In genomic region chr1:19785660-19786059, GRCh38 we compare ENCODE assay signal across 27 cellular contexts. TPM values are rescaled to one million over a fixed set of nuclear protein-coding genes. Genes with fewer than 3 reads are reported as not detected.
"Had no signal": no experiment of that assay in that cellular context is flagged by ENCODE, and none has a peak within 500 bp of the region (broad histone marks: within the 10 kb centered on the region; RNA-seq: fewer than 3 reads in every experiment).

No MANE protein-coding gene starts in this region.

- H3K9me3 ChIP-seq: esophagus squamous epithelium, gastrocnemius medialis, ovary, right lobe of liver, upper lobe of left lung had no signal

- H3K36me3 ChIP-seq: gastrocnemius medialis, ovary had no signal

- H3K4me3 Mint-ChIP-seq: activated CD4-positive, alpha-beta T cell treated with anti-CD3 and anti-CD28 coated beads, Interleukin-2, amount 10 ng/mL, durations not matched to agents 7 days and 5 days; activated CD8-positive, alpha-beta memory T cell treated with anti-CD3 and anti-CD28 coated beads, Interleukin-2, amount 10 ng/mL, durations not matched to agents 7 days and 5 days; activated CD8-positive, alpha-beta T cell treated with anti-CD3 and anti-CD28 coated beads for 36 hours; activated T-helper 1 cell treated with anti-CD3 and anti-CD28 coated beads, Interleukin-12 subunit alpha, Interleukin-12 subunit beta, Interleukin-2, Interleukin-4 antibody, amounts not matched to agents 30 ng/mL and 10 ng/mL and 1 ng/mL, durations not matched to agents 14 hours and 24 hours and 36 hours; central memory CD8-positive, alpha-beta T cell; natural killer cell treated with Interleukin-12 subunit alpha and Interleukin-12 subunit beta and Interleukin-15 and Interleukin-18, amount 100 ng/mL, for 72 hours; stimulated activated naive B cell treated with anti-CD40 and anti-IgM and Interleukin-4, amounts not matched to agents 10 μg/mL and 1 μg/mL and 100 μg/mL, for 72 hours had no signal

- H3K4me1 Mint-ChIP-seq: activated CD8-positive, alpha-beta memory T cell treated with anti-CD3 and anti-CD28 coated beads, Interleukin-2, amount 10 ng/mL, durations not matched to agents 7 days and 5 days had no signal

- DNase-seq: activated CD4-positive, alpha-beta T cell treated with anti-CD3 and anti-CD28 coated beads, Interleukin-2, amount 10 ng/mL, durations not matched to agents 7 days and 5 days; activated CD4-positive, CD25-positive, alpha-beta regulatory T cell treated with anti-CD3 and anti-CD28 coated beads, Interleukin-2, amount 50 U/mL, for 72 hours; activated CD8-positive, alpha-beta memory T cell treated with anti-CD3 and anti-CD28 coated beads, Interleukin-2, amount 10 ng/mL, durations not matched to agents 7 days and 5 days; activated CD8-positive, alpha-beta T cell treated with anti-CD3 and anti-CD28 coated beads for 36 hours; activated gamma-delta T cell treated with Interleukin-2 at 50 U/mL for 16 hours; activated T-cell treated with anti-CD3 and anti-CD28 coated beads for 4 hours; aorta; effector memory CD4-positive, alpha-beta T cell; esophagus squamous epithelium; gastrocnemius medialis; head of caudate nucleus; hypothalamus; left ventricle myocardium superior; mammary epithelial cell; ovary; right lobe of liver; stimulated activated CD4-positive, alpha-beta T cell treated with anti-CD3 and anti-CD28 coated beads, Interleukin-1b, Interleukin-23, amount 100 ng/mL, for 48 hours; stimulated activated naive B cell treated with anti-CD40 and anti-IgM and Interleukin-4, amounts not matched to agents 10 μg/mL and 1 μg/mL and 100 μg/mL, for 72 hours; T-helper 2 cell; upper lobe of left lung had no signal

- H3K27me3 ChIP-seq: esophagus squamous epithelium, gastrocnemius medialis, ovary, right lobe of liver, upper lobe of left lung had no signal

- H3K4me3 ChIP-seq: esophagus squamous epithelium, gastrocnemius medialis, ovary, right lobe of liver, skin epidermis, upper lobe of left lung had no signal

- H3K27ac ChIP-seq: esophagus squamous epithelium, gastrocnemius medialis, ovary, right lobe of liver, skin epidermis, upper lobe of left lung had no signal

- ATAC-seq: activated CD8-positive, alpha-beta memory T cell treated with anti-CD3 and anti-CD28 coated beads, Interleukin-2, amount 10 ng/mL, durations not matched to agents 7 days and 5 days; activated CD8-positive, alpha-beta T cell treated with anti-CD3 and anti-CD28 coated beads for 36 hours; activated naive CD4-positive, alpha-beta T cell treated with anti-CD3 and anti-CD28 coated beads, Interleukin-2, amount 50 U/mL, for 72 hours; gastrocnemius medialis; left ventricle myocardium superior; natural killer cell treated with Interleukin-12 subunit alpha and Interleukin-12 subunit beta and Interleukin-15 and Interleukin-18, amount 100 ng/mL, for 72 hours; right lobe of liver; stimulated activated naive B cell treated with anti-CD40 and anti-IgM and Interleukin-4, amounts not matched to agents 10 μg/mL and 1 μg/mL and 100 μg/mL, for 72 hours had no signal

- H3K27ac Mint-ChIP-seq: activated CD4-positive, alpha-beta T cell treated with anti-CD3 and anti-CD28 coated beads, Interleukin-2, amount 10 ng/mL, durations not matched to agents 7 days and 5 days; activated CD8-positive, alpha-beta memory T cell treated with anti-CD3 and anti-CD28 coated beads, Interleukin-2, amount 10 ng/mL, durations not matched to agents 7 days and 5 days; activated CD8-positive, alpha-beta T cell treated with anti-CD3 and anti-CD28 coated beads for 36 hours; activated T-helper 1 cell treated with anti-CD3 and anti-CD28 coated beads, Interleukin-12 subunit alpha, Interleukin-12 subunit beta, Interleukin-2, Interleukin-4 antibody, amounts not matched to agents 30 ng/mL and 10 ng/mL and 1 ng/mL, durations not matched to agents 14 hours and 24 hours and 36 hours; natural killer cell treated with Interleukin-12 subunit alpha and Interleukin-12 subunit beta and Interleukin-15 and Interleukin-18, amount 100 ng/mL, for 72 hours; stimulated activated naive B cell treated with anti-CD40 and anti-IgM and Interleukin-4, amounts not matched to agents 10 μg/mL and 1 μg/mL and 100 μg/mL, for 72 hours had no signal

- H3K9me3 Mint-ChIP-seq: activated CD4-positive, alpha-beta T cell treated with anti-CD3 and anti-CD28 coated beads, Interleukin-2, amount 10 ng/mL, durations not matched to agents 7 days and 5 days; activated CD8-positive, alpha-beta T cell treated with anti-CD3 and anti-CD28 coated beads for 36 hours; activated naive CD4-positive, alpha-beta T cell treated with anti-CD3 and anti-CD28 coated beads, Interleukin-2, amount 50 U/mL, for 72 hours; activated T-helper 1 cell treated with anti-CD3 and anti-CD28 coated beads, Interleukin-12 subunit alpha, Interleukin-12 subunit beta, Interleukin-2, Interleukin-4 antibody, amounts not matched to agents 30 ng/mL and 10 ng/mL and 1 ng/mL, durations not matched to agents 14 hours and 24 hours and 36 hours; central memory CD8-positive, alpha-beta T cell; natural killer cell treated with Interleukin-12 subunit alpha and Interleukin-12 subunit beta and Interleukin-15 and Interleukin-18, amount 100 ng/mL, for 72 hours; stimulated activated naive B cell treated with anti-CD40 and anti-IgM and Interleukin-4, amounts not matched to agents 10 μg/mL and 1 μg/mL and 100 μg/mL, for 72 hours had no signal

- H3K27me3 Mint-ChIP-seq: activated CD4-positive, alpha-beta T cell treated with anti-CD3 and anti-CD28 coated beads, Interleukin-2, amount 10 ng/mL, durations not matched to agents 7 days and 5 days; activated CD8-positive, alpha-beta memory T cell treated with anti-CD3 and anti-CD28 coated beads, Interleukin-2, amount 10 ng/mL, durations not matched to agents 7 days and 5 days; activated CD8-positive, alpha-beta T cell treated with anti-CD3 and anti-CD28 coated beads for 36 hours; central memory CD8-positive, alpha-beta T cell; natural killer cell treated with Interleukin-12 subunit alpha and Interleukin-12 subunit beta and Interleukin-15 and Interleukin-18, amount 100 ng/mL, for 72 hours; stimulated activated naive B cell treated with anti-CD40 and anti-IgM and Interleukin-4, amounts not matched to agents 10 μg/mL and 1 μg/mL and 100 μg/mL, for 72 hours had no signal

- H3K4me1 ChIP-seq: gastrocnemius medialis, right lobe of liver had no signal

RNA-seq across cellular contexts. Expression of gene RNF186, which starts 29.4 kb away (rescaled TPM):
- total RNA-seq: activated CD4-positive, alpha-beta T cell treated with anti-CD3 and anti-CD28 coated beads, Interleukin-2, amount 10 ng/mL, durations not matched to agents 7 days and 5 days; activated CD8-positive, alpha-beta memory T cell treated with anti-CD3 and anti-CD28 coated beads, Interleukin-2, amount 10 ng/mL, durations not matched to agents 7 days and 5 days; activated CD8-positive, alpha-beta T cell treated with anti-CD3 and anti-CD28 coated beads for 36 hours; activated naive CD4-positive, alpha-beta T cell treated with anti-CD3 and anti-CD28 coated beads, Interleukin-2, amount 50 U/mL, for 72 hours; activated T-helper 1 cell treated with anti-CD3 and anti-CD28 coated beads, Interleukin-12 subunit alpha, Interleukin-12 subunit beta, Interleukin-2, Interleukin-4 antibody, amounts not matched to agents 30 ng/mL and 10 ng/mL and 1 ng/mL, durations not matched to agents 14 hours and 24 hours and 36 hours; aorta; dermis microvascular lymphatic vessel endothelial cell; esophagus squamous epithelium; left ventricle myocardium superior; mammary epithelial cell; natural killer cell treated with Interleukin-12 subunit alpha and Interleukin-12 subunit beta and Interleukin-15 and Interleukin-18, amount 100 ng/mL, for 72 hours; temporal lobe; upper lobe of left lung had no signal
- polyA plus RNA-seq: mammary epithelial cell had no signal
